In the genomic region with DNA sequence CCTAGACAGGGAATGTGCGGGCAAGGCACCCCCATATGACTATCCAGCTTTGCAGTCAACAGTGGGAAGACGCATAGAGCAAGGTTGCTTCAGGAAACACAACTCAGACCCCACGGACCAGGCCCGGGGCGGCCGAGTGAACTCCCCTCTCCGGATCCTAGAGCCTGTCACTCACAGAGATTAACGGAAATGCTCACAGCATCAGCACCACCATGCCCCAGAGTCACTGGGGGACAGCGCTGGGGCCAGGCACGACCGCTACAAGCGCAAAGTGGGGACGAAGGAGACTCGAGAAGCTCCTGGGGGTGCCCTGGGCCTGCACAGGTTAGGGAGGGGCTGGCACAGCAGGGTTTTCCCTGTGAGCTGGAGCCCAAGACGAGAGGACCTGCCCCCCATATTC, we compare ENCODE assay signal across 26 cellular contexts.
"Had no signal": no experiment of that assay in that cellular context is flagged by ENCODE, and none has a peak within 500 bp of the region (broad histone marks: within the 10 kb centered on the region; RNA-seq: fewer than 3 reads in every experiment).

No MANE protein-coding gene starts in this region.

- H3K4me3 ChIP-seq: lower lobe of right lung, pancreas, prostate gland, spleen, suprapubic skin, thoracic aorta, tibial nerve, uterus had no signal

- H3K27ac Mint-ChIP-seq: naive thymus-derived CD8-positive, alpha-beta T cell; nephron progenitor cell; stimulated activated effector memory CD8-positive, alpha-beta T cell treated with anti-CD3 and anti-CD28 coated beads, Interleukin-12 subunit alpha, Interleukin-12 subunit beta, amount 100 ng/mL, for 72 hours; stimulated activated naive CD8-positive, alpha-beta T cell treated with anti-CD3 and anti-CD28 coated beads, Interleukin-15, Interleukin-2, amounts not matched to agents 100 ng/mL and 50 ng/mL, for 24 hours; type B pancreatic cell had no signal

- H3K4me3 Mint-ChIP-seq: naive thymus-derived CD8-positive, alpha-beta T cell; nephron progenitor cell; stimulated activated effector memory CD8-positive, alpha-beta T cell treated with anti-CD3 and anti-CD28 coated beads, Interleukin-12 subunit alpha, Interleukin-12 subunit beta, amount 100 ng/mL, for 72 hours; stimulated activated naive CD8-positive, alpha-beta T cell treated with anti-CD3 and anti-CD28 coated beads, Interleukin-15, Interleukin-2, amounts not matched to agents 100 ng/mL and 50 ng/mL, for 24 hours; type B pancreatic cell had no signal

- H3K27ac ChIP-seq: lower lobe of right lung, prostate gland, suprapubic skin, thoracic aorta, uterus had no signal

- ATAC-seq: lower lobe of right lung; naive thymus-derived CD8-positive, alpha-beta T cell; sciatic nerve; stimulated activated effector memory CD8-positive, alpha-beta T cell treated with anti-CD3 and anti-CD28 coated beads, Interleukin-12 subunit alpha, Interleukin-12 subunit beta, amount 100 ng/mL, for 72 hours had no signal

- H3K36me3 ChIP-seq: lower lobe of right lung, pancreas, prostate gland, spleen, suprapubic skin, thoracic aorta, uterus had no signal

- H3K36me3 Mint-ChIP-seq: stimulated activated effector memory CD8-positive, alpha-beta T cell treated with anti-CD3 and anti-CD28 coated beads, Interleukin-12 subunit alpha, Interleukin-12 subunit beta, amount 100 ng/mL, for 72 hours; type B pancreatic cell had no signal

- DNase-seq: hippocampal formation; kidney glomerular epithelial cell; left cardiac atrium; lower lobe of right lung; mammary epithelial cell; mesenchymal stem cell; naive thymus-derived CD8-positive, alpha-beta T cell; nephron progenitor cell; posterior cingulate gyrus; retina; right cardiac atrium; spleen; stimulated activated CD4-positive, alpha-beta T cell treated with anti-CD3 and anti-CD28 coated beads, Interleukin-4, amount 100 ng/mL, for 24 hours; stimulated activated naive CD4-positive, alpha-beta T cell; uterus had no signal

- H3K9me3 ChIP-seq: lower lobe of right lung, pancreas, prostate gland, spleen, suprapubic skin, thoracic aorta, tibial nerve, uterus had no signal

- H3K4me1 ChIP-seq: uterus had no signal

- H3K27me3 Mint-ChIP-seq: stimulated activated naive CD8-positive, alpha-beta T cell treated with anti-CD3 and anti-CD28 coated beads, Interleukin-15, Interleukin-2, amounts not matched to agents 100 ng/mL and 50 ng/mL, for 24 hours had no signal

- H3K9me3 Mint-ChIP-seq: naive thymus-derived CD8-positive, alpha-beta T cell; nephron progenitor cell; stimulated activated effector memory CD8-positive, alpha-beta T cell treated with anti-CD3 and anti-CD28 coated beads, Interleukin-12 subunit alpha, Interleukin-12 subunit beta, amount 100 ng/mL, for 72 hours; stimulated activated naive CD8-positive, alpha-beta T cell treated with anti-CD3 and anti-CD28 coated beads, Interleukin-15, Interleukin-2, amounts not matched to agents 100 ng/mL and 50 ng/mL, for 24 hours; type B pancreatic cell had no signal

- FAIRE-seq: keratinocyte, pancreas, small intestine had no signal

- H3K27me3 ChIP-seq: pancreas, spleen, suprapubic skin, tibial nerve, uterus had no signal
